8 cellular contexts compared by ENCODE assay signal in the genomic region with DNA sequence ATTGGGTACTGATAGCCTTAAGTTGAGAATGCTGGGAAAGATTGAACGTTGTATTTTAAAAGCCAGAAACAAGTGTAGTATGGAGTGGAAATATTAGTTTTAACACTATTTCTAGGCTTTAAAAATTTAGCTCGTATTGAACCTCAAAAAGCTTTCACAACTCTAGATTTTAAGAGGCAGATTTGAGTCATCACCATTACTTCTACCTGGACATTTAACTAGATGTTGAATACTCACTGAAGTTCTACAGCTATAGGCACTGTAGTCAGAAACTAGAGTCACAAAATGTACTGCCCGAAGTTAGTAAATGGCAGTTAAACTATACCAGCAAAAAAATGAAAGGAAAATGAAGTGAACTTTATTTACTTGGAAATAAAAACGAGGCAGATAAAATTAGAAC.
DNase-seq lines count a peak whose midpoint lies in the region; ATAC-seq and TF ChIP-seq lines count a peak whose summit lies in the region.

No MANE protein-coding gene starts in this region.

- peaks cover 41% of the 10 kb centered on the region for H3K4me1 Mint-ChIP-seq in activated T-helper 2 cell treated with anti-CD3 and anti-CD28 coated beads, Interferon-gamma antibody, Interleukin-2, Interleukin-4, amounts not matched to agents 10 μg/mL and 5 μg/mL and 100 μg/mL, durations not matched to agents 14 hours and 24 hours and 36 hours (ENCODE audit: low read depth)

- intact Hi-C loops in activated T-helper 2 cell treated with anti-CD3 and anti-CD28 coated beads, Interferon-gamma antibody, Interleukin-2, Interleukin-4, amounts not matched to agents 10 μg/mL and 5 μg/mL and 100 μg/mL, durations not matched to agents 14 hours and 24 hours and 36 hours (cut with micrococcal nuclease) = loop anchor here (10.0 kb wide), 1 partner anchor 338 kb away; a partner anchor contains a TSS

- H3K27ac Mint-ChIP-seq in activated T-helper 2 cell treated with anti-CD3 and anti-CD28 coated beads, Interferon-gamma antibody, Interleukin-2, Interleukin-4, amounts not matched to agents 10 μg/mL and 5 μg/mL and 100 μg/mL, durations not matched to agents 14 hours and 24 hours and 36 hours = peak overlapping the region; percentile 90

- no peak for TF ChIP-seq CTCF in GM13977 (IDR thresholded peaks at IDR 0.05; ENCODE audit: extremely low read depth, insufficient read depth, missing control alignments)

- in situ Hi-C loops in GM13977 (cut with MboI; ENCODE audit: low pct_unique_long_range_greater_than_20kb, low sequenced_read_pairs, unreplicated experiment) = no loop called here

- H3K27me3 Mint-ChIP-seq in activated T-helper 2 cell treated with anti-CD3 and anti-CD28 coated beads, Interferon-gamma antibody, Interleukin-2, Interleukin-4, amounts not matched to agents 10 μg/mL and 5 μg/mL and 100 μg/mL, durations not matched to agents 14 hours and 24 hours and 36 hours (ENCODE audit: low read depth) = no peaks in the 10 kb centered on the region

- peaks cover 22% of the 10 kb centered on the region for H3K9me3 Mint-ChIP-seq in activated T-helper 2 cell treated with anti-CD3 and anti-CD28 coated beads, Interferon-gamma antibody, Interleukin-2, Interleukin-4, amounts not matched to agents 10 μg/mL and 5 μg/mL and 100 μg/mL, durations not matched to agents 14 hours and 24 hours and 36 hours

- DNase-seq in GM13977 (ENCODE audit: low spot score) (peak; percentile 37), RKO (ENCODE audit: low spot score) (no peak), SK-N-DZ (ENCODE audit: low spot score) (no peak), EL (no peak), NCI-H345 treated with DMSO at 0.1 percent for 48 hours (lab: John Stamatoyannopoulos, UW; ENCODE audit: unreplicated experiment) (no peak)
- DNase-seq in activated T-helper 2 cell treated with anti-CD3 and anti-CD28 coated beads, Interferon-gamma antibody, Interleukin-2, Interleukin-4, amounts not matched to agents 10 μg/mL and 5 μg/mL and 100 μg/mL, durations not matched to agents 14 hours and 24 hours and 36 hours (ENCODE audit: low spot score) = no peak

- H3K36me3 Mint-ChIP-seq in activated T-helper 2 cell treated with anti-CD3 and anti-CD28 coated beads, Interferon-gamma antibody, Interleukin-2, Interleukin-4, amounts not matched to agents 10 μg/mL and 5 μg/mL and 100 μg/mL, durations not matched to agents 14 hours and 24 hours and 36 hours (ENCODE audit: low read depth) = peaks cover 41% of the 10 kb centered on the region

- ATAC-seq in GM19452 (IDR thresholded peaks at IDR 0.05; ENCODE audit: unreplicated experiment) (peak; percentile 84), HG03039 (IDR thresholded peaks at IDR 0.05; ENCODE audit: unreplicated experiment) (peak; percentile 72)

- no peak overlapping the region for H3K4me3 Mint-ChIP-seq in activated T-helper 2 cell treated with anti-CD3 and anti-CD28 coated beads, Interferon-gamma antibody, Interleukin-2, Interleukin-4, amounts not matched to agents 10 μg/mL and 5 μg/mL and 100 μg/mL, durations not matched to agents 14 hours and 24 hours and 36 hours (ENCODE audit: low read depth)
